In genomic region chrX:7986738-7987137, GRCh38 we compare ENCODE assay signal across 7 cellular contexts. TPM values are rescaled to one million over a fixed set of nuclear protein-coding genes. Genes with fewer than 3 reads are reported as not detected.
DNase-seq lines count a peak whose midpoint lies in the region; ATAC-seq, FAIRE-seq and TF ChIP-seq lines count a peak whose summit lies in the region.
"Not testable (repeated sequence)": the region's sequence is repeated elsewhere in the genome, so short reads cannot be mapped to it uniquely, and the experiment has no call there.

No MANE protein-coding gene starts in this region.

- H3K4me1 ChIP-seq in PC-3 (ENCODE audit: insufficient read depth, low read length) = peaks cover 39% of the 10 kb centered on the region
- H3K4me1 ChIP-seq in astrocyte (ENCODE audit: insufficient read depth, low read length) = peaks cover 22% of the 10 kb centered on the region

- H3K27ac ChIP-seq in PC-3 (ENCODE audit: low read length) (peak overlapping the region; percentile 92), epithelial cell of prostate (peak overlapping the region; percentile 91)
- not testable (repeated sequence) for H3K27ac ChIP-seq in astrocyte (ENCODE audit: low read depth, low read length)

- not testable (repeated sequence) for H3K4me2 ChIP-seq in PC-3 (ENCODE audit: low read length); astrocyte (ENCODE audit: low read length)

- not testable (repeated sequence) for H3K4me3 ChIP-seq in NB4 (ENCODE audit: low read depth, low read length); PC-3 (ENCODE audit: low read length); astrocyte (ENCODE audit: insufficient read depth, low read depth, low read length)

- H2AFZ ChIP-seq in PC-3 (ENCODE audit: low read length); astrocyte (ENCODE audit: low read depth, low read length): not testable (repeated sequence)

- CTCF ChIA-PET in PC-3 (lab: Charles Lee) = not testable (repeated sequence)

- not testable (repeated sequence) for H3K36me3 Mint-ChIP-seq in HFFc6 (ENCODE audit: low read depth); astrocyte (ENCODE audit: low read depth, unreplicated experiment); nephron (ENCODE audit: low read depth)

- H3K27ac Mint-ChIP-seq in HFFc6 = peak overlapping the region; percentile 90
- peak overlapping the region; percentile 87 for H3K27ac Mint-ChIP-seq in astrocyte (ENCODE audit: unreplicated experiment)
- H3K27ac Mint-ChIP-seq in nephron = peak overlapping the region; percentile 32 to 81 (median 76)

- DNase-seq in GF-D8 (lab: John Stamatoyannopoulos, UW) (peak; percentile 3), NB4 (ENCODE audit: low read depth) (peak; percentile 67)
- DNase-seq in HFFc6; PC-3; astrocyte (ENCODE audit: low read depth); epithelial cell of prostate (ENCODE audit: low read depth, low spot score): not testable (repeated sequence)

- not testable (repeated sequence) for TF ChIP-seq CTCF in HFFc6 (IDR thresholded peaks at IDR 0.05); NB4 (IDR thresholded peaks at IDR 0.05; ENCODE audit: low read depth, low read length); PC-3 (conservative IDR thresholded peaks at IDR 0.05; ENCODE audit: low read depth, low read length); astrocyte (IDR thresholded peaks at IDR 0.05; ENCODE audit: insufficient read depth, low read depth, low read length); nephron (IDR thresholded peaks at IDR 0.05; ENCODE audit: unreplicated experiment in 3 of 3)

- not testable (repeated sequence) for H4K20me1 ChIP-seq in PC-3 (ENCODE audit: low read length); astrocyte (ENCODE audit: insufficient read depth, low read length)

- peak overlapping the region; percentile 26; the same call in 1 of the 2 replicates for H3K4me3 Mint-ChIP-seq in HFFc6
- not testable (repeated sequence) for H3K4me3 Mint-ChIP-seq in astrocyte (ENCODE audit: unreplicated experiment); nephron

- H3K9me3 Mint-ChIP-seq in HFFc6; astrocyte (ENCODE audit: unreplicated experiment); nephron: not testable (repeated sequence)

- not testable (repeated sequence) for TF ChIP-seq POLR2A in NB4 (IDR thresholded peaks at IDR 0.05; ENCODE audit: extremely low read depth, insufficient read length)

- peak; percentile 96 for FAIRE-seq in astrocyte (lab: Jason Lieb, UNC)

- not testable (repeated sequence) for BruUV-seq in PC-3 (replicated peaks; lab: Mats Ljungman, UMichigan)

- not testable (repeated sequence) for ATAC-seq in PC-3

- POLR2A ChIA-PET in PC-3 (lab: Charles Lee; ENCODE audit: unreplicated experiment) = not testable (repeated sequence)

- H3K27me3 ChIP-seq in PC-3 (ENCODE audit: low read length); astrocyte (ENCODE audit: insufficient read depth, low read length): not testable (repeated sequence)

- H3K9ac ChIP-seq in PC-3 (ENCODE audit: low read length); astrocyte (ENCODE audit: low read length): not testable (repeated sequence)

- H3K79me2 ChIP-seq in PC-3 (ENCODE audit: low read length); astrocyte (ENCODE audit: insufficient read depth, low read length): not testable (repeated sequence)

- H3K36me3 ChIP-seq in PC-3 (ENCODE audit: low read depth, low read length); astrocyte (ENCODE audit: insufficient read depth, low read length): not testable (repeated sequence)

- H3K4me1 Mint-ChIP-seq in HFFc6 (ENCODE audit: low read depth) (peaks cover 66% of the 10 kb centered on the region), astrocyte (ENCODE audit: low read depth, unreplicated experiment) (peaks cover 31% of the 10 kb centered on the region), nephron (peaks cover 57% of the 10 kb centered on the region)

- H3K9me3 ChIP-seq in PC-3 (ENCODE audit: low read length); astrocyte (ENCODE audit: insufficient read depth, low read depth, low read length): not testable (repeated sequence)

- not testable (repeated sequence) for H3K9me2 ChIP-seq in PC-3 (replicated peaks; ENCODE audit: low read length)

- not testable (repeated sequence) for H3F3A ChIP-seq in PC-3 (ENCODE audit: low read length, unreplicated experiment)

- intact Hi-C loops in PC-3 (cut with micrococcal nuclease) = not testable (repeated sequence)

- H3K27me3 Mint-ChIP-seq in HFFc6 (ENCODE audit: insufficient read depth); astrocyte (ENCODE audit: low read depth, unreplicated experiment); nephron (ENCODE audit: low read depth): not testable (repeated sequence)

RNA-seq across cellular contexts. Expression of gene PNPLA4, which starts 59.5 kb away (rescaled TPM):
- total RNA-seq in HFFc6 (2021; fragmentation: NEBNext Ultra II Directional; extraction: Animal tissue kit (Norgen Biotek cat#: 25700)) = 1 to 10 TPM; 3.4 to 8.3 (median 4.4) TPM
- 22.2 and 29.4 TPM in 2 replicates for total RNA-seq in PC-3 (2014; rRNA removed)
- total RNA-seq in astrocyte = 12.1 and 12.8 TPM in 2 replicates
